2 cellular contexts compared by ENCODE assay signal in the genomic region with DNA sequence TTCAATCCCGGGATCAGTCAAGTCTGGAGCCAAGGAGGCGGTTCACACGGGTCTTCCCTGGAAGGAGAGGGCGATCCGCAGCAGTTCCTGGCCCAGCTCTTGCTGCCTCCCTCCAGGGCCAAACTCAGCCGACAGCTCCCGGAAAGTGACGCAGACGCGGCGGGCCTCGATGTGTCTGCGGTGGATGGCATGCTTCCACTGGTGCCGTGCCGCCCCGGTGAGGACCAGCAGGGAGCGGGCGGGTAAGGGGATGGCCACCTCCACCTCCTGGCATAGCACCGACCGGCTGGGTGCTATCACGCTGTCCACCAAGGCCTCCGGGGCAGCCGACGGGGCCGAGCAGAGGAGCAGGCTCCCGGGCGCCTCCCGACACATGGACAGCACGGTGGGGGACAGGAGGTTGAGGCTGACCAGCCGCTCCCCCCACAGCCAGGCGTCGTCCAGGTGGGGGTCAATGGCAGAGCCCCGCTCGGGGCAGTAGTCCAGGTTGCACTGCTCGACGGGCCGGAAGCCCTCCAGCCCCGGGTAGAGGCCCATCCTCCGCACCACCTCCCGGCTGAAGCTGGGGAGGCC.
TF ChIP-seq lines count a peak whose summit lies in the region.

No MANE protein-coding gene starts in this region.

TF ChIP-seq in HepG2, 621 proteins besides CTCF, POLR2A, EP300 and RAD21:
- TF ChIP-seq RFXANK (CRISPR knock-in tag; IDR thresholded peaks at IDR 0.05) (no peak), ETV6 (CRISPR knock-in tag; conservative IDR thresholded peaks at IDR 0.05) (no peak), CREM (IDR thresholded peaks at IDR 0.05) (no peak), CREM (CRISPR knock-in tag; IDR thresholded peaks at IDR 0.05) (no peak), GZF1 (CRISPR knock-in tag; IDR thresholded peaks at IDR 0.05) (no peak), AGO2 (optimal IDR thresholded peaks at IDR 0.05; ENCODE audit: low read depth, low read length) (peak; percentile 22), RBFOX2 (IDR thresholded peaks at IDR 0.05; ENCODE audit: low read depth, low read length) (peak; percentile 34; the same call in 1 of the 2 replicates), ZNF10 (CRISPR knock-in tag; IDR thresholded peaks at IDR 0.05; ENCODE audit: borderline replicate concordance, low read depth) (no peak), ZNF570 (CRISPR knock-in tag; IDR thresholded peaks at IDR 0.05; ENCODE audit: borderline replicate concordance) (no peak), CHD2 (IDR thresholded peaks at IDR 0.05; ENCODE audit: low read depth, low read length) (no peak)
- TF ChIP-seq, protein P1, sequence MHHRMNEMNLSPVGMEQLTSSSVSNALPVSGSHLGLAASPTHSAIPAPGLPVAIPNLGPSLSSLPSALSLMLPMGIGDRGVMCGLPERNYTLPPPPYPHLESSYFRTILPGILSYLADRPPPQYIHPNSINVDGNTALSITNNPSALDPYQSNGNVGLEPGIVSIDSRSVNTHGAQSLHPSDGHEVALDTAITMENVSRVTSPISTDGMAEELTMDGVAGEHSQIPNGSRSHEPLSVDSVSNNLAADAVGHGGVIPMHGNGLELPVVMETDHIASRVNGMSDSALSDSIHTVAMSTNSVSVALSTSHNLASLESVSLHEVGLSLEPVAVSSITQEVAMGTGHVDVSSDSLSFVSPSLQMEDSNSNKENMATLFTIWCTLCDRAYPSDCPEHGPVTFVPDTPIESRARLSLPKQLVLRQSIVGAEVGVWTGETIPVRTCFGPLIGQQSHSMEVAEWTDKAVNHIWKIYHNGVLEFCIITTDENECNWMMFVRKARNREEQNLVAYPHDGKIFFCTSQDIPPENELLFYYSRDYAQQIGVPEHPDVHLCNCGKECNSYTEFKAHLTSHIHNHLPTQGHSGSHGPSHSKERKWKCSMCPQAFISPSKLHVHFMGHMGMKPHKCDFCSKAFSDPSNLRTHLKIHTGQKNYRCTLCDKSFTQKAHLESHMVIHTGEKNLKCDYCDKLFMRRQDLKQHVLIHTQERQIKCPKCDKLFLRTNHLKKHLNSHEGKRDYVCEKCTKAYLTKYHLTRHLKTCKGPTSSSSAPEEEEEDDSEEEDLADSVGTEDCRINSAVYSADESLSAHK (CRISPR knock-in tag; IDR thresholded peaks at IDR 0.05; ENCODE audit: borderline replicate concordance), result no peak
- TF ChIP-seq, protein P2, sequence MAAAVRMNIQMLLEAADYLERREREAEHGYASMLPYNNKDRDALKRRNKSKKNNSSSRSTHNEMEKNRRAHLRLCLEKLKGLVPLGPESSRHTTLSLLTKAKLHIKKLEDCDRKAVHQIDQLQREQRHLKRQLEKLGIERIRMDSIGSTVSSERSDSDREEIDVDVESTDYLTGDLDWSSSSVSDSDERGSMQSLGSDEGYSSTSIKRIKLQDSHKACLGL (CRISPR knock-in tag; IDR thresholded peaks at IDR 0.05), result no peak

TF ChIP-seq in IMR-90, 13 proteins besides CTCF, POLR2A, EP300 and RAD21:
- TF ChIP-seq MAFK (IDR thresholded peaks at IDR 0.05; ENCODE audit: low read depth, low read length) (no peak), FOS (IDR thresholded peaks at IDR 0.05; ENCODE audit: low read depth, low read length) (no peak), SMC3 (IDR thresholded peaks at IDR 0.05; ENCODE audit: low read depth, low read length) (no peak), BHLHE40 (IDR thresholded peaks at IDR 0.05; ENCODE audit: low read depth, low read length) (no peak), MAZ (IDR thresholded peaks at IDR 0.05; ENCODE audit: borderline replicate concordance, low read depth, low read length) (no peak), CHD1 (IDR thresholded peaks at IDR 0.05; ENCODE audit: low read depth, low read length) (no peak), CEBPB (IDR thresholded peaks at IDR 0.05; ENCODE audit: low read depth, low read length) (no peak), RFX5 (IDR thresholded peaks at IDR 0.05; ENCODE audit: low read depth, low read length) (no peak), NFE2L2 (IDR thresholded peaks at IDR 0.05; ENCODE audit: low read depth, low read length) (no peak), RCOR1 (IDR thresholded peaks at IDR 0.05; ENCODE audit: insufficient replicate concordance, low read length) (no peak), MXI1 (IDR thresholded peaks at IDR 0.05; ENCODE audit: borderline replicate concordance, low read depth, low read length) (no peak)
- TF ChIP-seq, protein P3, sequence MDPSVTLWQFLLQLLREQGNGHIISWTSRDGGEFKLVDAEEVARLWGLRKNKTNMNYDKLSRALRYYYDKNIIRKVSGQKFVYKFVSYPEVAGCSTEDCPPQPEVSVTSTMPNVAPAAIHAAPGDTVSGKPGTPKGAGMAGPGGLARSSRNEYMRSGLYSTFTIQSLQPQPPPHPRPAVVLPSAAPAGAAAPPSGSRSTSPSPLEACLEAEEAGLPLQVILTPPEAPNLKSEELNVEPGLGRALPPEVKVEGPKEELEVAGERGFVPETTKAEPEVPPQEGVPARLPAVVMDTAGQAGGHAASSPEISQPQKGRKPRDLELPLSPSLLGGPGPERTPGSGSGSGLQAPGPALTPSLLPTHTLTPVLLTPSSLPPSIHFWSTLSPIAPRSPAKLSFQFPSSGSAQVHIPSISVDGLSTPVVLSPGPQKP (IDR thresholded peaks at IDR 0.05; ENCODE audit: borderline replicate concordance, low read depth, low read length), result no peak
- TF ChIP-seq, protein P4, sequence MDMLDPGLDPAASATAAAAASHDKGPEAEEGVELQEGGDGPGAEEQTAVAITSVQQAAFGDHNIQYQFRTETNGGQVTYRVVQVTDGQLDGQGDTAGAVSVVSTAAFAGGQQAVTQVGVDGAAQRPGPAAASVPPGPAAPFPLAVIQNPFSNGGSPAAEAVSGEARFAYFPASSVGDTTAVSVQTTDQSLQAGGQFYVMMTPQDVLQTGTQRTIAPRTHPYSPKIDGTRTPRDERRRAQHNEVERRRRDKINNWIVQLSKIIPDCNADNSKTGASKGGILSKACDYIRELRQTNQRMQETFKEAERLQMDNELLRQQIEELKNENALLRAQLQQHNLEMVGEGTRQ (IDR thresholded peaks at IDR 0.05; ENCODE audit: low read depth, low read length), result no peak
